ENCODE assay signal across 8 cellular contexts in the genomic region with DNA sequence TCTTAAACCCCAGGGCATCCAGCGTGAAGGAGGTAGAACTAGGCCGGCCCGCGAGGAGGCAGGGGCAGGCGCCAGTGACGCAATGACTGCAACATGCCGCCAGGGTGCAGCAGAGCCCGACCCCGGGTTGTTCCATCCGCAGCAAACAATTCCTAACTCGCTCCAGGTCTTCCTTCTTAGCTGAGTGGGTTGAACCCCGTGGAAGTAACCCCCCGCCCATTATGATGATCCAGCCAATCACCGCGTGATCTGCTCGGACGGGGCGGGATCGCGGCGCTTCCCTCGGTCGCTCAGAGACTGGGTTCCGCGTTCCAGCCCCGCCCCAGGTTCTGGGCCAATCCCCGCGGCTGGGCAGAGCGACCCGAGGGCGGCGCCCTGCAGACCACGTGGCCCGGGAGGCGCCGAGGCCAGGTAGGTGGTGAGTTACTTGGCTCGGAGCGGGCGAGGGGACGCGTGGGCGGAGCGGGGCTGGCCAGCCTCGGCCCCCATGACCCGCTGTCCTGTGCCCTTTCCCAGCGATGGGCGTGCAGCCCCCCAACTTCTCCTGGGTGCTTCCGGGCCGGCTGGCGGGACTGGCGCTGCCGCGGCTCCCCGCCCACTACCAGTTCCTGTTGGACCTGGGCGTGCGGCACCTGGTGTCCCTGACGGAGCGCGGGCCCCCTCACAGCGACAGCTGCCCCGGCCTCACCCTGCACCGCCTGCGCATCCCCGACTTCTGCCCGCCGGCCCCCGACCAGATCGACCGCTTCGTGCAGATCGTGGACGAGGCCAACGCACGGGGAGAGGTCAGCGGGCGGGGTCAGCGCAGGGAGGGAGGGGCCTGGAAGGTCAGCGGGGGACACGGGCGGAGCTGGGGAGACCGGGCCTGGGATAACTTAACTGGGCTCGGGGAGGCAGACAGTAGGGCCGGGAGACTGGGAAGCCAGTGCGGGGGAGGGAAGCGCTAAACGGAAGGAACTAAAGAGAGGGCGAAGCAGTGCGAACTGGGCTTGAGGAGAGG. TPM values are rescaled to one million over a fixed set of nuclear protein-coding genes. Genes with fewer than 3 reads are reported as not detected.
DNase-seq lines count a peak whose midpoint lies in the region; ATAC-seq and TF ChIP-seq lines count a peak whose summit lies in the region.

A gene (plus strand): TSS at position 380 of the 1,000 bp plus-strand sequence. CDS start 139 bp downstream, at position 519.

- intact Hi-C loops in spleen (cut with DNase I; ENCODE audit: low total_unique reads) = loop anchor here (10.0 kb wide), 1 partner anchor 314 kb away; a partner anchor contains a TSS

- peak; percentile 98 for ATAC-seq in GM18868 (IDR thresholded peaks at IDR 0.05; ENCODE audit: unreplicated experiment)
- peak; percentile 97 for ATAC-seq in HG03108 (IDR thresholded peaks at IDR 0.05; ENCODE audit: unreplicated experiment)

- DNase-seq in NCI-H2227 (lab: John Stamatoyannopoulos, UW; ENCODE audit: unreplicated experiment) = peak; percentile 98
- DNase-seq in activated CD4-positive, CD25-positive, alpha-beta regulatory T cell (lab: John Stamatoyannopoulos, UW) = peak; percentile 83 to 91 (median 89)
- DNase-seq in central memory CD4-positive, alpha-beta T cell = peak; percentile 96
- DNase-seq in immature natural killer cell = peak; percentile 95 to 96 (median 95)
- peak; percentile 99 for DNase-seq in spleen

- H3K36me3 ChIP-seq in ACC112 (ENCODE audit: insufficient read depth, low read length) (no peaks in the 10 kb centered on the region), spleen (peaks cover 0 to 8% (median 0%) of the 10 kb centered on the region in 6 donors)

- H3K4me1 ChIP-seq in ACC112 (ENCODE audit: control insufficient read depth, insufficient read depth, low read length, unreplicated experiment) (peaks cover 39% of the 10 kb centered on the region), spleen (peaks cover 12 to 30% (median 21%) of the 10 kb centered on the region in 6 donors)

- WGBS in spleen, 5 donors = 1 to 4% (median 1%) methylated on average over 70 to 88 of the region's 88 CpGs

- H3K9me3 Mint-ChIP-seq in immature natural killer cell = no peaks in the 10 kb centered on the region

- peak within 1 kb of the TSS; percentile 95 for H2AFZ ChIP-seq in ACC112 (ENCODE audit: low read length, unreplicated experiment)

- H3K27ac ChIP-seq in ACC112 (ENCODE audit: low read depth, low read length) = peak within 1 kb of the TSS; percentile 90
- H3K27ac ChIP-seq in spleen = peak within 1 kb of the TSS; percentile 66 to 88 (median 80)

- no peaks in the 10 kb centered on the region for H3K9me3 ChIP-seq in spleen

- H3K4me1 Mint-ChIP-seq in immature natural killer cell = peaks cover 27 to 42% of the 10 kb centered on the region in 2 donors

- H3K27me3 ChIP-seq in ACC112 (ENCODE audit: insufficient read depth, low read length) = no peaks in the 10 kb centered on the region
- H3K27me3 ChIP-seq in spleen (replicated peaks in 1 of 7) = no peaks in the 10 kb centered on the region

- peak within 1 kb of the TSS; percentile 58 to 88 (median 85) for H3K27ac Mint-ChIP-seq in immature natural killer cell

- peak within 1 kb of the TSS; percentile 81 to 89 (median 85) for H3K4me3 Mint-ChIP-seq in immature natural killer cell

- no peaks in the 10 kb centered on the region for H3K36me3 Mint-ChIP-seq in immature natural killer cell

- H3K4me3 ChIP-seq in ACC112 (ENCODE audit: low read depth, low read length) = peak within 1 kb of the TSS; percentile 88
- peak within 1 kb of the TSS; percentile 78 to 99 (median 94) for H3K4me3 ChIP-seq in spleen

- H3K79me2 ChIP-seq in ACC112 (ENCODE audit: control insufficient read depth, insufficient read depth, low read length, unreplicated experiment) = peaks cover 13% of the 10 kb centered on the region

- H3K27me3 Mint-ChIP-seq in immature natural killer cell (ENCODE audit: low read depth in 3 of 3) = peaks cover 0 to 2% (median 2%) of the 10 kb centered on the region in 3 donors

- TF ChIP-seq POLR2A in spleen (IDR thresholded peaks at IDR 0.05) = peak in 2 of 3 donors; percentile 5 to 39

- peak; percentile 93 to 98 (median 95) for TF ChIP-seq CTCF in spleen (IDR thresholded peaks at IDR 0.05 in 8 of 11, conservative IDR thresholded peaks at IDR 0.05 in 3 of 11)

RNA-seq across cellular contexts. Expression of the gene that starts here (rescaled TPM):
- 100 to 1,000 TPM; 120 to 160 (median 122) TPM for polyA plus RNA-seq in immature natural killer cell
- total RNA-seq in spleen = 10 to 100 TPM; 23.1 to 76.3 (median 30.7) TPM
- polyA plus RNA-seq in spleen = 10 to 100 TPM; 45.0 to 69.5 (median 58.3) TPM

Comparison
In these comparisons a context has a peak if more than half of its experiments do, and no peak if none do; other contexts are left out.
1. Peak in every context shown above with its lines: DNase-seq, ATAC-seq, H3K4me3 ChIP-seq and H3K27ac ChIP-seq.